ENCODE assay signal across 8 cellular contexts in genomic region chr12:123231931-123232330, GRCh38. TPM values are rescaled to one million over a fixed set of nuclear protein-coding genes. Genes with fewer than 3 reads are reported as not detected.
DNase-seq lines count a peak whose midpoint lies in the region; ATAC-seq and TF ChIP-seq lines count a peak whose summit lies in the region.

No MANE protein-coding gene starts in this region.

- H3K36me3 Mint-ChIP-seq in CD14-positive monocyte (peaks cover 1 to 9% of the 10 kb centered on the region in 2 donors), naive B cell (peaks cover 0 to 5% of the 10 kb centered on the region in 2 donors)

- ATAC-seq in naive B cell (ENCODE audit: low read depth in 2 of 2): no peak
- ATAC-seq in mucosa of descending colon: no peak

- peak overlapping the region; percentile 97 for H3K27ac ChIP-seq in caudate nucleus (ENCODE audit: low read depth, low read length)

- H3K27me3 Mint-ChIP-seq in CD14-positive monocyte (ENCODE audit: low read depth in 3 of 3): peaks cover 0 to 2% (median 1%) of the 10 kb centered on the region in 3 donors
- no peaks in the 10 kb centered on the region for H3K27me3 Mint-ChIP-seq in naive B cell

- H3K4me3 ChIP-seq in mucosa of descending colon: no peak overlapping the region

- TF ChIP-seq CTCF in CD14-positive monocyte (IDR thresholded peaks at IDR 0.05) (no peak), mucosa of descending colon (IDR thresholded peaks at IDR 0.05) (no peak)

- H3K4me1 Mint-ChIP-seq in CD14-positive monocyte (peaks cover 46% of the 10 kb centered on the region), naive B cell (peaks cover 32 to 62% (median 54%) of the 10 kb centered on the region in 3 donors)

- peak overlapping the region; percentile 92 to 98 for H3K4me3 Mint-ChIP-seq in CD14-positive monocyte
- H3K4me3 Mint-ChIP-seq in naive B cell: peak overlapping the region; percentile 90 to 100 (median 100)

- intact Hi-C loops in CD14-positive monocyte (cut with micrococcal nuclease): loop anchor here (5.0 to 10.0 kb wide), 2 partner anchors 255 to 257 kb away; partner anchors contain the start of gene OGFOD2 (in 2 of the 2)
- intact Hi-C loops in mucosa of descending colon (cut with DNase I, micrococcal nuclease): loop anchor here in 1 of 2 donors (10.0 kb wide), 2 partner anchors 187 to 367 kb away; no protein-coding TSS in a partner anchor

- peaks cover 20% of the 10 kb centered on the region for H3K4me1 ChIP-seq in mucosa of descending colon (ENCODE audit: low read depth)

- H3K27ac Mint-ChIP-seq in CD14-positive monocyte (peak overlapping the region in 5 of 7 donors; percentile 35 to 97 (median 94)), naive B cell (peak overlapping the region in 3 of 6 donors; percentile 96 to 99 (median 99))

- peaks cover 4% of the 10 kb centered on the region for H3K36me3 ChIP-seq in mucosa of descending colon (ENCODE audit: low read depth)

- no peaks in the 10 kb centered on the region for H3K9me3 ChIP-seq in mucosa of descending colon

- DNase-seq in CD14-positive monocyte (ENCODE audit: low spot score) (no peak), HuH-7 (ENCODE audit: low spot score) (peak; percentile 30), caudate nucleus (lab: John Stamatoyannopoulos, UW) (peak in 1 of 61 donors; percentile 16), naive B cell (no peak), epidermal melanocyte (ENCODE audit: insufficient read length, low spot score) (no peak), mucosa of descending colon (no peak), SHP77 treated with DMSO at 0.1 percent for 48 hours (lab: John Stamatoyannopoulos, UW) (no peak)
- DNase-seq in activated effector memory CD4-positive, alpha-beta T cell treated with Interleukin-2 at 50 U/mL for 16 hours: no peak

- H3K9me3 Mint-ChIP-seq in CD14-positive monocyte (no peaks in the 10 kb centered on the region), naive B cell (no peaks in the 10 kb centered on the region)

RNA-seq across cellular contexts. Expression of gene MPHOSPH9, which starts 1.0 kb away (rescaled TPM):
- polyA plus RNA-seq in CD14-positive monocyte: 10 to 100 TPM in 1 of 2 donors, 1 to 10 TPM in 1; 6.3 to 14.1 TPM
- 10 to 100 TPM; 20.2 to 33.6 (median 28.6) TPM for polyA plus RNA-seq in naive B cell (ENCODE audit: low read depth in 6 of 6)
- total RNA-seq in mucosa of descending colon: 10 to 100 TPM; 19.6 to 28.7 (median 19.8) TPM

RNA-seq across cellular contexts. Expression of gene MTRFR, which starts 1.3 kb away (rescaled TPM):
- 1 to 10 TPM; 1.7 to 2.1 TPM for polyA plus RNA-seq in CD14-positive monocyte
- polyA plus RNA-seq in naive B cell (ENCODE audit: low read depth in 6 of 6): 10 to 100 TPM; 23.7 to 34.2 (median 30.3) TPM
- 10 to 100 TPM in 2 of 3 donors, 1 to 10 TPM in 1; 9.0 to 11.2 (median 10.4) TPM for total RNA-seq in mucosa of descending colon

RNA-seq across cellular contexts. Expression of gene CDK2AP1, which starts 39.7 kb away (rescaled TPM):
- polyA plus RNA-seq in CD14-positive monocyte (10 to 100 TPM; 44.5 to 58.4 TPM), naive B cell (ENCODE audit: low read depth in 6 of 6) (1 to 10 TPM; 2.0 to 6.3 (median 3.8) TPM)
- 100 to 1,000 TPM in 1 of 3 donors, 10 to 100 TPM in 2; 41.2 to 125 (median 61.9) TPM for total RNA-seq in mucosa of descending colon

Comparison
In these comparisons a context has a peak if more than half of its experiments do, and no peak if none do; other contexts are left out.
1. RNA of gene MTRFR, which starts 1.3 kb away (polyA plus RNA-seq): 23.7 to 34.2 TPM in naive B cell; 1.7 to 2.1 TPM in CD14-positive monocyte; every median in the first group is over 4 times any median in the second.
2. RNA of gene CDK2AP1, which starts 39.7 kb away (polyA plus RNA-seq): 44.5 to 58.4 TPM in CD14-positive monocyte; 2.0 to 6.3 TPM in naive B cell; every median in the first group is over 4 times any median in the second.